Comparison of ENCODE assay signal across 26 cellular contexts in genomic region chr9:19497276-19497675, GRCh38.
"Had no signal": no experiment of that assay in that cellular context is flagged by ENCODE, and none has a peak within 500 bp of the region (broad histone marks: within the 10 kb centered on the region; RNA-seq: fewer than 3 reads in every experiment).

No MANE protein-coding gene starts in this region.

- H3K27me3 ChIP-seq: colonic mucosa, esophagus muscularis mucosa, ovary, suprapubic skin, transverse colon, vagina had no signal

- H3K9me3 Mint-ChIP-seq: dendritic cell treated with granulocyte-macrophage colony-stimulating factor and Interleukin-4, amounts not matched to agents 40 ng/mL and 50 ng/mL, for 4 days; immature natural killer cell had no signal

- H3K27ac Mint-ChIP-seq: dendritic cell treated with granulocyte-macrophage colony-stimulating factor and Interleukin-4, amounts not matched to agents 40 ng/mL and 50 ng/mL, for 4 days; immature natural killer cell; naive thymus-derived CD4-positive, alpha-beta T cell; nephron; stimulated activated memory B cell treated with anti-CD40 and anti-IgM and Interleukin-4, amounts not matched to agents 10 μg/mL and 1 μg/mL and 100 μg/mL, for 72 hours had no signal

- FAIRE-seq: endothelial cell of umbilical vein, frontal cortex, small intestine had no signal

- H3K4me3 Mint-ChIP-seq: dendritic cell treated with granulocyte-macrophage colony-stimulating factor and Interleukin-4, amounts not matched to agents 40 ng/mL and 50 ng/mL, for 4 days; immature natural killer cell; naive thymus-derived CD4-positive, alpha-beta T cell; nephron; stimulated activated memory B cell treated with anti-CD40 and anti-IgM and Interleukin-4, amounts not matched to agents 10 μg/mL and 1 μg/mL and 100 μg/mL, for 72 hours had no signal

- H3K36me3 Mint-ChIP-seq: immature natural killer cell had no signal

- H3K27me3 Mint-ChIP-seq: stimulated activated memory B cell treated with anti-CD40 and anti-IgM and Interleukin-4, amounts not matched to agents 10 μg/mL and 1 μg/mL and 100 μg/mL, for 72 hours had no signal

- H3K36me3 ChIP-seq: colonic mucosa, esophagus muscularis mucosa, ovary, suprapubic skin, transverse colon, vagina had no signal

- ATAC-seq: left lobe of liver; naive thymus-derived CD4-positive, alpha-beta T cell; stimulated activated memory B cell treated with anti-CD40 and anti-IgM and Interleukin-4, amounts not matched to agents 10 μg/mL and 1 μg/mL and 100 μg/mL, for 72 hours; stimulated activated naive CD8-positive, alpha-beta T cell treated with anti-CD3 and anti-CD28 coated beads, Interleukin-15, Interleukin-2, amounts not matched to agents 100 U/mL and 50 U/mL, for 24 hours had no signal

- H3K4me1 ChIP-seq: colonic mucosa, vagina had no signal

- H3K9me3 ChIP-seq: colonic mucosa, esophagus muscularis mucosa, ovary, suprapubic skin, transverse colon, vagina had no signal

- DNase-seq: central memory CD4-positive, alpha-beta T cell; colonic mucosa; effector CD8-positive, alpha-beta T cell; hypothalamus; immature natural killer cell; islet precursor cell; mesendoderm; midbrain; naive thymus-derived CD4-positive, alpha-beta T cell; occipital lobe; ovary; retina; small intestine; stimulated activated CD4-positive, alpha-beta T cell treated with anti-CD3 and anti-CD28 coated beads, Interleukin-2, amount 100 ng/mL, for 24 hours; stimulated activated CD4-positive, alpha-beta T cell treated with anti-CD3 and anti-CD28 coated beads, Interleukin-4, amount 100 ng/mL, for 4 hours; stimulated activated naive CD8-positive, alpha-beta T cell treated with anti-CD3 and anti-CD28 coated beads, Interleukin-15, Interleukin-2, amounts not matched to agents 100 U/mL and 50 U/mL, for 24 hours; transverse colon had no signal

- H3K4me3 ChIP-seq: colonic mucosa, esophagus muscularis mucosa, ovary, suprapubic skin, transverse colon, vagina had no signal

- H3K27ac ChIP-seq: colonic mucosa, esophagus muscularis mucosa, ovary, suprapubic skin, transverse colon, vagina had no signal
